In genomic region chr1:231550448-231550781, GRCh38 we compare ENCODE assay signal across 2 cellular contexts.
TF ChIP-seq lines count a peak whose summit lies in the region.

No MANE protein-coding gene starts in this region.

TF ChIP-seq in GM12878, 131 proteins besides CTCF, POLR2A, EP300 and RAD21:
- TF ChIP-seq E2F8 (IDR thresholded peaks at IDR 0.05; ENCODE audit: low read depth, partially characterized antibody) (no peak), SMC3 (IDR thresholded peaks at IDR 0.05; ENCODE audit: borderline replicate concordance, low read length) (peak; percentile 55; the same call in 1 of the 2 replicates), YY1 (IDR thresholded peaks at IDR 0.05; ENCODE audit: low read depth, low read length) (0 out of 2 replicates have a peak, but pooled peaks have one; percentile 16)

TF ChIP-seq in neural cell, 6 proteins besides CTCF, POLR2A, EP300 and RAD21:
- TF ChIP-seq MXI1 (conservative IDR thresholded peaks at IDR 0.05; ENCODE audit: poor library complexity, severe bottlenecking) (no peak), SMC3 (conservative IDR thresholded peaks at IDR 0.05; ENCODE audit: poor library complexity) (peak; percentile 53)
